ENCODE assay signal across 10 cellular contexts in the genomic region with DNA sequence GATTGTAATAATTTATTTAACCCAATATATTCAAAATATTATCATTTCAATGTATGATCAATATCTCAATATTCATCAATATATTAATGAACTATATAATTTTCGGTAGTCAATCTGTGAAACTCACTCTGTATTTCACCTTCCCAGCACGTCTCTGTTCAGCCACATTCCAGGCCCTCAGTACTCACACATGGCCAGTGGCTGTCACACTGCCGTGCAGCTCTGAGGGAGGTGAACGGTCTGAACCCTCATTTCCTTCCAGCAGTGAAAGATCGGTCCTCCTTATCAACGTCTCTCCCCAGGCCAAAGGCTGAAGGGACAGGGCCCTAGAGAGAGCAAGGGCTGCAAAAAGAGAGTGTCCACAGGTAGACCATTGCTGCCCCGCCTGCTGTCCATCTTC. TPM values are rescaled to one million over a fixed set of nuclear protein-coding genes. Genes with fewer than 3 reads are reported as not detected.
A peak's percentile ranks its signal among the peaks of the same experiment; 100 is the strongest.
DNase-seq lines count a peak whose midpoint lies in the region; ATAC-seq, FAIRE-seq and TF ChIP-seq lines count a peak whose summit lies in the region.
"Had no signal": no experiment of that assay in that cellular context is flagged by ENCODE, and none has a peak within 500 bp of the region (broad histone marks: within the 10 kb centered on the region; RNA-seq: fewer than 3 reads in every experiment).

No MANE protein-coding gene starts in this region.

- H3K27ac ChIP-seq in HepG2 (ENCODE audit: extremely low read length, insufficient read depth, low read length) (no peak overlapping the region), right lobe of liver (no peak overlapping the region), H9 (ENCODE audit: insufficient read length, low read depth, low read length) (no peak overlapping the region)
- H3K27ac ChIP-seq in naive thymus-derived CD4-positive, alpha-beta T cell (ENCODE audit: low read depth, low read length): peak overlapping the region; percentile 83

- H4K20me1 ChIP-seq in HepG2 (ENCODE audit: insufficient read depth, low read length): no peaks in the 10 kb centered on the region
- no peaks in the 10 kb centered on the region for H4K20me1 ChIP-seq in H9 (ENCODE audit: control insufficient read depth, insufficient read depth, insufficient read length)

- no peak overlapping the region for H4K8ac ChIP-seq in H9 (replicated peaks; ENCODE audit: insufficient read length, low read depth, low read length)

- no peak overlapping the region for H2BK12ac ChIP-seq in H9 (ENCODE audit: insufficient read length, low read depth, low read length)

- no peak for TF ChIP-seq RAD21 in HepG2 (CRISPR knock-in tag; IDR thresholded peaks at IDR 0.05)

- H3K4me1 Mint-ChIP-seq in activated B cell treated with CpG ODN at 0.5 μM for 24 hours: peaks cover 55% of the 10 kb centered on the region
- peaks cover 21 to 85% (median 69%) of the 10 kb centered on the region in 7 donors for H3K4me1 Mint-ChIP-seq in naive thymus-derived CD4-positive, alpha-beta T cell
- peaks cover 18 to 24% of the 10 kb centered on the region in 2 experiments for H3K4me1 Mint-ChIP-seq in H9

- H3K9me3 Mint-ChIP-seq in activated B cell treated with CpG ODN at 0.5 μM for 24 hours: no peaks in the 10 kb centered on the region
- peaks cover 0 to 14% (median 2%) of the 10 kb centered on the region in 11 donors for H3K9me3 Mint-ChIP-seq in naive thymus-derived CD4-positive, alpha-beta T cell
- no peaks in the 10 kb centered on the region for H3K9me3 Mint-ChIP-seq in H9

- H3K27ac Mint-ChIP-seq in activated B cell treated with CpG ODN at 0.5 μM for 24 hours (peak overlapping the region; percentile 73), H9 (peak overlapping the region in 1 of 3 experiments; percentile 57; a peak in 1 of 7 replicates)
- H3K27ac Mint-ChIP-seq in naive thymus-derived CD4-positive, alpha-beta T cell: peak overlapping the region in 8 of 9 donors; percentile 64 to 94 (median 82)

- H3K36me3 ChIP-seq in HepG2 (replicated peaks in 1 of 2; ENCODE audit: control insufficient read depth in 1 of 2, insufficient read depth in 2 of 2, low read length in 2 of 2) (no peaks in the 10 kb centered on the region), right lobe of liver (no peaks in the 10 kb centered on the region)
- H3K36me3 ChIP-seq in naive thymus-derived CD4-positive, alpha-beta T cell (ENCODE audit: control insufficient read depth in 2 of 3, insufficient read depth in 3 of 3, low read length in 3 of 3): peaks cover 0 to 9% (median 0%) of the 10 kb centered on the region in 3 experiments
- H3K36me3 ChIP-seq: upper lobe of right lung had no signal

- H3K79me1 ChIP-seq in H9 (ENCODE audit: insufficient read depth, low read depth, low read length, poor library complexity, severe bottlenecking): peaks cover 9% of the 10 kb centered on the region

- no peak overlapping the region for H3K18ac ChIP-seq in H9 (ENCODE audit: insufficient read length, low read depth, low read length)

- no peak for TF ChIP-seq EP300 in HepG2 (IDR thresholded peaks at IDR 0.05; ENCODE audit: low read depth in 2 of 2, low read length in 2 of 2)
- no peak for TF ChIP-seq EP300 in HepG2 (CRISPR knock-in tag; IDR thresholded peaks at IDR 0.05; ENCODE audit: borderline replicate concordance)

- CTCF ChIA-PET in HepG2 (lab: Yijun Ruan, JAX; ENCODE audit: low intra/inter-chr PET ratio, low total read pairs): no interaction called here
- CTCF ChIA-PET in activated B cell treated with CpG ODN at 0.5 μM for 24 hours (lab: Charles Lee): interaction anchor here (2.5 kb wide), 1 partner anchor 179 kb away, joined by 7 read pairs; no protein-coding TSS in a partner anchor
- CTCF ChIA-PET in naive thymus-derived CD4-positive, alpha-beta T cell (lab: Charles Lee): interaction anchor here (1.0 kb wide), 1 partner anchor 42 kb away, joined by 4 read pairs; no protein-coding TSS in a partner anchor

- no peak overlapping the region for H3K56ac ChIP-seq in H9 (ENCODE audit: insufficient read length, low read depth, low read length)

- TF ChIP-seq POLR2A in HepG2 (IDR thresholded peaks at IDR 0.05; ENCODE audit: insufficient read depth in 1 of 2, low read depth in 2 of 2, low read length in 2 of 2): no peak
- no peak for TF ChIP-seq POLR2A in right lobe of liver (IDR thresholded peaks at IDR 0.05)

- no peak overlapping the region for H2AK5ac ChIP-seq in H9 (ENCODE audit: insufficient read length, low read length)

- H3K4me3 ChIP-seq in HepG2 (replicated peaks in 1 of 3; ENCODE audit: insufficient read depth in 1 of 3, low read depth in 2 of 3, low read length in 3 of 3): peak overlapping the region; percentile 18 to 93 (median 31); a peak in 5 of 6 replicates
- H3K4me3 ChIP-seq in right lobe of liver: no peak overlapping the region
- H3K4me3 ChIP-seq in naive thymus-derived CD4-positive, alpha-beta T cell (ENCODE audit: low read length): no peak overlapping the region

- H3K36me3 Mint-ChIP-seq in activated B cell treated with CpG ODN at 0.5 μM for 24 hours (ENCODE audit: low read depth) (peaks cover 23% of the 10 kb centered on the region), H9 (ENCODE audit: insufficient read depth in 1 of 3, low read depth in 3 of 3) (peaks cover 1 to 5% (median 4%) of the 10 kb centered on the region in 3 experiments; a peak in 6 of 7 replicates)
- peaks cover 6 to 26% (median 20%) of the 10 kb centered on the region in 5 donors for H3K36me3 Mint-ChIP-seq in naive thymus-derived CD4-positive, alpha-beta T cell

- intact Hi-C loops in HepG2 (cut with micrococcal nuclease; ENCODE audit: unreplicated experiment) (no loop called here), right lobe of liver (cut with DNase I) (no loop called here), activated B cell treated with CpG ODN at 0.5 μM for 24 hours (cut with micrococcal nuclease) (loop anchor here (2.0 to 5.0 kb wide), 6 partner anchors 39 to 704 kb away; a partner anchor contains a TSS)
- intact Hi-C loops in naive thymus-derived CD4-positive, alpha-beta T cell (cut with micrococcal nuclease): loop anchor here (2.0 to 5.0 kb wide), 4 partner anchors 39 to 196 kb away; a partner anchor contains a TSS

- no peak overlapping the region for H4K91ac ChIP-seq in H9 (ENCODE audit: insufficient read length, low read depth, low read length)

- no peak overlapping the region for H3K23ac ChIP-seq in H9 (ENCODE audit: insufficient read length, low read depth, low read length)

- H3K4me2 ChIP-seq in HepG2 (ENCODE audit: low read depth, low read length): peak overlapping the region; percentile 92
- no peak overlapping the region for H3K4me2 ChIP-seq in H9 (ENCODE audit: insufficient read depth, insufficient read length, low read length)

- H3K9ac ChIP-seq in HepG2 (ENCODE audit: insufficient read depth, low read depth, low read length) (peak overlapping the region; percentile 27; the same call in 1 of the 2 replicates), H9 (ENCODE audit: extremely low read depth, insufficient read length, low read length) (no peak overlapping the region)

- peak; percentile 16; the same call in 1 of the 3 replicates for ATAC-seq in HepG2
- no peak for ATAC-seq in right lobe of liver
- no peak for ATAC-seq in activated B cell treated with CpG ODN at 0.5 μM for 24 hours (ENCODE audit: low read depth)
- ATAC-seq in naive thymus-derived CD4-positive, alpha-beta T cell: no peak
- ATAC-seq in HG02840 (IDR thresholded peaks at IDR 0.05; ENCODE audit: low FRiP score, unreplicated experiment): no peak
- ATAC-seq in HG03095 (IDR thresholded peaks at IDR 0.05; ENCODE audit: unreplicated experiment): no peak

- H2AFZ ChIP-seq in HepG2 (ENCODE audit: low read length) (no peak overlapping the region), H9 (ENCODE audit: low read length) (no peak overlapping the region)

- H3K4me1 ChIP-seq in HepG2 (ENCODE audit: insufficient read depth, low read length) (peaks cover 35% of the 10 kb centered on the region), right lobe of liver (peaks cover 0 to 7% (median 1%) of the 10 kb centered on the region in 4 donors), H9 (ENCODE audit: insufficient read depth, low read length) (peaks cover 7% of the 10 kb centered on the region)
- H3K4me1 ChIP-seq in naive thymus-derived CD4-positive, alpha-beta T cell (ENCODE audit: control insufficient read depth in 2 of 2, insufficient read depth in 2 of 2, low read length in 2 of 2): peaks cover 12 to 13% of the 10 kb centered on the region in 2 donors

- H4K5ac ChIP-seq in H9 (ENCODE audit: insufficient read length, low read depth, low read length): no peak overlapping the region

- H3K27me3 ChIP-seq in HepG2 (ENCODE audit: control insufficient read depth in 1 of 2, insufficient read depth in 2 of 2, low read length in 2 of 2) (peaks cover 0 to 4% of the 10 kb centered on the region in 2 experiments; a peak in 1 of 5 replicates), right lobe of liver (no peaks in the 10 kb centered on the region), H9 (ENCODE audit: insufficient read depth, low read length) (no peaks in the 10 kb centered on the region)
- no peaks in the 10 kb centered on the region for H3K27me3 ChIP-seq in naive thymus-derived CD4-positive, alpha-beta T cell (ENCODE audit: control insufficient read depth in 2 of 2, insufficient read depth in 2 of 2, low read length in 2 of 2)
- H3K27me3 ChIP-seq: upper lobe of right lung had no signal

- in situ Hi-C loops in HepG2 (cut with HindIII; ENCODE audit: extremely low pct_ligation_motif_present, low pct_unique_long_range_greater_than_20kb): no loop called here

- H3K27me3 Mint-ChIP-seq in activated B cell treated with CpG ODN at 0.5 μM for 24 hours: no peaks in the 10 kb centered on the region
- peaks cover 0 to 3% (median 0%) of the 10 kb centered on the region in 5 donors for H3K27me3 Mint-ChIP-seq in naive thymus-derived CD4-positive, alpha-beta T cell
- H3K27me3 Mint-ChIP-seq in H9 (ENCODE audit: low read depth): no peaks in the 10 kb centered on the region; the same call in 1 of the 2 replicates

- DNase-seq in HepG2 (ENCODE audit: low spot score) (no peak), right lobe of liver (no peak), activated B cell treated with CpG ODN at 0.5 μM for 24 hours (no peak), H9 (no peak), NCI-H2107 (lab: John Stamatoyannopoulos, UW) (no peak)
- DNase-seq in naive thymus-derived CD4-positive, alpha-beta T cell: no peak

- no peak for FAIRE-seq in HepG2 (lab: Jason Lieb, UNC)

- WGBS in HepG2 (ENCODE audit: low lambda C conversion rate): 14% methylated on average over 7 of the region's 7 CpGs
- WGBS in right lobe of liver (ENCODE audit: insufficient coverage, low coverage, low lambda C conversion rate, missing lambda C conversion rate): 68% methylated on average over 5 of the region's 7 CpGs
- WGBS in H9 (ENCODE audit: extremely low coverage, insufficient read length, low lambda C conversion rate): no CpG with 5 or more reads among the region's 7 CpGs

- H2BK5ac ChIP-seq in H9 (ENCODE audit: insufficient read length, low read length): no peak overlapping the region

- H3K4ac ChIP-seq in H9 (ENCODE audit: low read depth, low read length): no peak overlapping the region

- no peak overlapping the region for H2BK20ac ChIP-seq in H9 (ENCODE audit: low read depth, low read length, poor library complexity, severe bottlenecking)

- POLR2A ChIA-PET in HepG2 (lab: Yijun Ruan, JAX) (interaction anchor here (1.9 kb wide), 1 partner anchor 120 kb away, joined by 4 read pairs; no protein-coding TSS in a partner anchor), activated B cell treated with CpG ODN at 0.5 μM for 24 hours (lab: Charles Lee) (interaction anchor here (1.5 to 2.6 kb wide), 2 partner anchors 120 to 133 kb away, joined by 4 to 17 read pairs; a partner anchor contains a TSS)
- POLR2A ChIA-PET in naive thymus-derived CD4-positive, alpha-beta T cell (lab: Charles Lee): interaction anchor here (1.0 to 1.8 kb wide), 2 partner anchors 80 to 107 kb away, joined by 3 to 5 read pairs; a partner anchor contains a TSS

- no peak overlapping the region for H3K14ac ChIP-seq in H9 (ENCODE audit: insufficient read depth, low read length)

- TF ChIP-seq CTCF in HepG2 (CRISPR knock-in tag; IDR thresholded peaks at IDR 0.05): no peak
- TF ChIP-seq CTCF in right lobe of liver (IDR thresholded peaks at IDR 0.05): no peak
- no peak for TF ChIP-seq CTCF in activated B cell treated with CpG ODN at 0.5 μM for 24 hours (IDR thresholded peaks at IDR 0.05)
- no peak for TF ChIP-seq CTCF in H9 (conservative IDR thresholded peaks at IDR 0.05)

- no peak overlapping the region for H3T11ph ChIP-seq in H9 (ENCODE audit: low read length)

- no TSS peak for BruUV-seq in HepG2 (replicated peaks; lab: Mats Ljungman, UMichigan)

- H3K23me2 ChIP-seq in H9 (ENCODE audit: insufficient read length, low read depth, low read length, poor library complexity, severe bottlenecking): peaks cover 8% of the 10 kb centered on the region

- no peaks in the 10 kb centered on the region for H3K9me3 ChIP-seq in HepG2 (ENCODE audit: low read length)
- no peaks in the 10 kb centered on the region for H3K9me3 ChIP-seq in right lobe of liver
- H3K9me3 ChIP-seq in naive thymus-derived CD4-positive, alpha-beta T cell (ENCODE audit: control insufficient read depth in 2 of 3, low read length in 3 of 3): no peaks in the 10 kb centered on the region
- H3K9me3 ChIP-seq in H9 (ENCODE audit: control insufficient read depth, low read depth, low read length): no peaks in the 10 kb centered on the region
- H3K9me3 ChIP-seq: upper lobe of right lung had no signal

- no peak overlapping the region for H2BK120ac ChIP-seq in H9 (ENCODE audit: low read depth, low read length, poor library complexity, severe bottlenecking)

- H3K79me2 ChIP-seq in HepG2 (ENCODE audit: insufficient read depth, low read length): peaks cover 29% of the 10 kb centered on the region
- peaks cover 12% of the 10 kb centered on the region for H3K79me2 ChIP-seq in H9 (ENCODE audit: insufficient read depth, low read length)

- H3K4me3 Mint-ChIP-seq in activated B cell treated with CpG ODN at 0.5 μM for 24 hours (peak overlapping the region; percentile 65), H9 (peak overlapping the region in 1 of 2 experiments; percentile 53; a peak in 1 of 5 replicates)
- peak overlapping the region in 8 of 10 donors; percentile 7 to 96 (median 64) for H3K4me3 Mint-ChIP-seq in naive thymus-derived CD4-positive, alpha-beta T cell

- no peak overlapping the region for H2BK15ac ChIP-seq in H9 (ENCODE audit: low read depth, low read length)

RNA-seq across cellular contexts. Expression of a gene that starts 39.5 kb away (rescaled TPM):
- total RNA-seq in HepG2 (2016; rRNA removed; fragmentation: Illumina TruSeq; extraction: Trizol) (102 and 134 TPM in 2 replicates), right lobe of liver (10 to 100 TPM in 1 of 6 experiments, 1 to 10 TPM in 5; 5.4 to 13.8 (median 6.6) TPM), activated B cell treated with CpG ODN at 0.5 μM for 24 hours (33.7 and 39.1 TPM in 2 replicates), H9 (2021) (50.6 and 50.9 TPM in 2 replicates)
- 749 and 855 TPM in 2 replicates for total RNA-seq in HepG2 (2016; cell fraction: cytosol; rRNA removed; fragmentation: Illumina TruSeq; extraction: Trizol; ENCODE audit: low read depth)
- 96.3 and 132 TPM in 2 replicates for total RNA-seq in HepG2 (2016; cell fraction: insoluble cytoplasmic fraction; rRNA removed; fragmentation: Illumina TruSeq; extraction: Trizol)
- 583 and 722 TPM in 2 replicates for total RNA-seq in HepG2 (2016; cell fraction: membrane; rRNA removed; fragmentation: Illumina TruSeq; extraction: Trizol)
- total RNA-seq in HepG2 (2016; cell fraction: nucleus; rRNA removed; fragmentation: Illumina TruSeq; extraction: Trizol): 58.8 and 62.6 TPM in 2 replicates
- polyA plus RNA-seq in HepG2 (2011; rRNA removed): 6.3 and 9.7 TPM in 2 replicates
- 4.1 and 5.0 TPM in 2 replicates for polyA plus RNA-seq in HepG2 (2011; cell fraction: cytosol; rRNA removed)
- polyA plus RNA-seq in HepG2 (2011; cell fraction: nucleus; rRNA removed): 7.2 and 7.3 TPM in 2 replicates
- 6.6 and 7.3 TPM in 2 replicates for polyA plus RNA-seq in HepG2 (2012)
- polyA plus RNA-seq in HepG2 (2016; cell fraction: cytosol; fragmentation: Illumina TruSeq; extraction: Trizol; ENCODE audit: low read depth): 2.1 and 2.6 TPM in 2 replicates
- 17.0 and 18.3 TPM in 2 replicates for polyA plus RNA-seq in HepG2 (2016; cell fraction: insoluble cytoplasmic fraction; fragmentation: Illumina TruSeq; extraction: Trizol; ENCODE audit: low read depth)
- 3.8 and 4.0 TPM in 2 replicates for polyA plus RNA-seq in HepG2 (2016; cell fraction: membrane; fragmentation: Illumina TruSeq; extraction: Trizol; ENCODE audit: low read depth)
- 24.6 and 31.3 TPM in 2 replicates for polyA plus RNA-seq in HepG2 (2016; cell fraction: nucleus; fragmentation: Illumina TruSeq; extraction: Trizol; ENCODE audit: insufficient read depth, low read depth)
- 41.2 and 57.5 TPM in 2 replicates for polyA minus RNA-seq in HepG2 (2011; rRNA and poly(A)+ RNA removed; ENCODE audit: low replicate concordance)
- polyA minus RNA-seq in HepG2 (2011; cell fraction: cytosol; rRNA and poly(A)+ RNA removed): 107 and 109 TPM in 2 replicates
- 61.2 and 76.6 TPM in 2 replicates for polyA minus RNA-seq in HepG2 (2011; cell fraction: nucleus; rRNA and poly(A)+ RNA removed)
- 10 to 100 TPM; 17.1 to 26.7 (median 23.3) TPM for total RNA-seq in naive thymus-derived CD4-positive, alpha-beta T cell
- polyA plus RNA-seq in naive thymus-derived CD4-positive, alpha-beta T cell: 10 to 100 TPM in 1 of 2 donors, 1 to 10 TPM in 1; 8.3 to 10.5 TPM

RNA-seq across cellular contexts. Expression of a gene that starts 44.5 kb away (rescaled TPM):
- total RNA-seq in HepG2 (2016; rRNA removed; fragmentation: Illumina TruSeq; extraction: Trizol): not detected in 2 replicates
- not detected in 2 replicates for total RNA-seq in HepG2 (2016; cell fraction: cytosol; rRNA removed; fragmentation: Illumina TruSeq; extraction: Trizol; ENCODE audit: low read depth)
- not detected in 2 replicates for total RNA-seq in HepG2 (2016; cell fraction: insoluble cytoplasmic fraction; rRNA removed; fragmentation: Illumina TruSeq; extraction: Trizol)
- total RNA-seq in HepG2 (2016; cell fraction: membrane; rRNA removed; fragmentation: Illumina TruSeq; extraction: Trizol): not detected in 2 replicates
- not detected in 2 replicates for total RNA-seq in HepG2 (2016; cell fraction: nucleus; rRNA removed; fragmentation: Illumina TruSeq; extraction: Trizol)
- not detected in 2 replicates for polyA plus RNA-seq in HepG2 (2011; rRNA removed)
- polyA plus RNA-seq in HepG2 (2011; cell fraction: cytosol; rRNA removed): not detected in 2 replicates
- polyA plus RNA-seq in HepG2 (2011; cell fraction: nucleus; rRNA removed): not detected in 2 replicates
- not detected in 2 replicates for polyA plus RNA-seq in HepG2 (2012)
- not detected in 2 replicates for polyA plus RNA-seq in HepG2 (2016; cell fraction: cytosol; fragmentation: Illumina TruSeq; extraction: Trizol; ENCODE audit: low read depth)
- not detected in 2 replicates for polyA plus RNA-seq in HepG2 (2016; cell fraction: insoluble cytoplasmic fraction; fragmentation: Illumina TruSeq; extraction: Trizol; ENCODE audit: low read depth)
- polyA plus RNA-seq in HepG2 (2016; cell fraction: membrane; fragmentation: Illumina TruSeq; extraction: Trizol; ENCODE audit: low read depth): not detected in 2 replicates
- polyA plus RNA-seq in HepG2 (2016; cell fraction: nucleus; fragmentation: Illumina TruSeq; extraction: Trizol; ENCODE audit: insufficient read depth, low read depth): not detected in 2 replicates
- not detected in 2 replicates for polyA minus RNA-seq in HepG2 (2011; rRNA and poly(A)+ RNA removed; ENCODE audit: low replicate concordance)
- polyA minus RNA-seq in HepG2 (2011; cell fraction: cytosol; rRNA and poly(A)+ RNA removed): not detected in 2 replicates
- not detected in 2 replicates for polyA minus RNA-seq in HepG2 (2011; cell fraction: nucleus; rRNA and poly(A)+ RNA removed)
- total RNA-seq in right lobe of liver: not detected
- not detected in 2 replicates for total RNA-seq in activated B cell treated with CpG ODN at 0.5 μM for 24 hours
- not detected for total RNA-seq in naive thymus-derived CD4-positive, alpha-beta T cell
- polyA plus RNA-seq in naive thymus-derived CD4-positive, alpha-beta T cell: not detected
- not detected in 2 replicates for total RNA-seq in H9 (2021)
- total RNA-seq: myocyte, upper lobe of right lung had no signal

Comparison
In these comparisons a context has a peak if more than half of its experiments do, and no peak if none do; other contexts are left out.
1. H3K4me3 ChIP-seq: peak in HepG2 (3 of 3); none in right lobe of liver (0 of 3) and naive thymus-derived CD4-positive, alpha-beta T cell (single experiment).
2. intact Hi-C loops: an anchor here in activated B cell treated with CpG ODN at 0.5 μM for 24 hours (2.0 to 5.0 kb wide) and naive thymus-derived CD4-positive, alpha-beta T cell (2.0 to 5.0 kb wide); none called in HepG2 and right lobe of liver.